ENCODE assay signal across 1 cellular context in the genomic region with DNA sequence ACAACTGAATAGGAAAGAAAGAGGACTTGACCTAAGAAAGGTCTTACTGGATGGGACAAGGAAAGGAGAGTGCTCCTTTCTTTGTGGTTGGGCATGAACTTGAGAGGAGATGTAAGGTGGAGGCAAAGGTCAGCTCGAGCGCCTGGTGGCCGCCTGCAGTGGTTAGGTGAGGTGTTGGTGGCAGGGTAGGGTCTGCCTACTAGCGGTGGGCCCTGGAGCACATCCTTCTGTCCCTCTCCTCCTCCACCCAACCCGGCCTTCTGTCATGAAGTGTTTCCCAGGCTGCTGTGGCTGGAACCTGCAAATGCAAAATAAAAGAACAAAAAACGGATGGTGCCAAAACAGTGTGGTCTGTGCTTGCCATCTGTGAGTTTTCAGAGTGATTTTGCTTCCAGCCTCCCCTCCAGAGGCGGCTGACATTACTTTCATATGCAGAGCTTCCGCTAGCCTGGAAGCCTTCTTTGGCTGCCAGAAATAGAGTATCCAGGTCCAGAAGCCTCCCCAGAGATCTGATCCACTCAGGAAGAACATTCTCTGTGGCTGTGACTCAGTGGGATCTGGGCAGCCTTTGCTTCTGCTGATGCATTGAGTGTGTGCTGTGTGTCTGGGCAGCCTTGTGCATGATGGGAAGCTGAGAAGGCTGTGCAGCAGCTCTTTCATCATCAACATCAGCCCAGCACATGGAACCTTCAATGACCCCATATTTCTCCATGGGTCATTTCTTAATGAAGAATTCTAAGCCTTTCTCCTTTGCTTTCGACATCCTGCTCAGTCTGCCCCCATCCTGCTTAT.
TF ChIP-seq lines count a peak whose summit lies in the region.

No MANE protein-coding gene starts in this region.

TF ChIP-seq in HepG2, 621 proteins besides CTCF, POLR2A, EP300 and RAD21 (continued from another document):
- TF ChIP-seq, protein P1, sequence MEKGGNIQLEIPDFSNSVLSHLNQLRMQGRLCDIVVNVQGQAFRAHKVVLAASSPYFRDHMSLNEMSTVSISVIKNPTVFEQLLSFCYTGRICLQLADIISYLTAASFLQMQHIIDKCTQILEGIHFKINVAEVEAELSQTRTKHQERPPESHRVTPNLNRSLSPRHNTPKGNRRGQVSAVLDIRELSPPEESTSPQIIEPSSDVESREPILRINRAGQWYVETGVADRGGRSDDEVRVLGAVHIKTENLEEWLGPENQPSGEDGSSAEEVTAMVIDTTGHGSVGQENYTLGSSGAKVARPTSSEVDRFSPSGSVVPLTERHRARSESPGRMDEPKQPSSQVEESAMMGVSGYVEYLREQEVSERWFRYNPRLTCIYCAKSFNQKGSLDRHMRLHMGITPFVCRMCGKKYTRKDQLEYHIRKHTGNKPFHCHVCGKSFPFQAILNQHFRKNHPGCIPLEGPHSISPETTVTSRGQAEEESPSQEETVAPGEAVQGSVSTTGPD (CRISPR knock-in tag; IDR thresholded peaks at IDR 0.05), result no peak
- peak; percentile 45; the same call in 1 of the 2 replicates for TF ChIP-seq RXRB (CRISPR knock-in tag; IDR thresholded peaks at IDR 0.05; ENCODE audit: borderline replicate concordance)
- TF ChIP-seq NFKBIZ (CRISPR knock-in tag; IDR thresholded peaks at IDR 0.05), result no peak
- peak; percentile 52; the same call in 1 of the 2 replicates for TF ChIP-seq ZNF274 (CRISPR knock-in tag; IDR thresholded peaks at IDR 0.05)
- TF ChIP-seq, protein P2, sequence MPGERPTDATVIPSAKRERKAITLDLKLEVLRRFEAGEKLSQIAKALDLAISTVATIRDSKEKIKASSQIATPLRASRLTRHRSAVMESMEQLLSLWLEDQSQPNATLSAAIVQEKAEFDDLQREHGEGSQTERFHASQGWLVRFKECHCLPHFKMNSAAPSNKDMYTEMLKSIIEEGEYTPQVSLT (CRISPR knock-in tag; IDR thresholded peaks at IDR 0.05; ENCODE audit: borderline replicate concordance, low read depth), result no peak
- TF ChIP-seq YEATS2 (CRISPR knock-in tag; IDR thresholded peaks at IDR 0.05; ENCODE audit: borderline replicate concordance), result no peak
- no peak for TF ChIP-seq ZNF747 (CRISPR knock-in tag; IDR thresholded peaks at IDR 0.05; ENCODE audit: borderline replicate concordance)
- no peak for TF ChIP-seq TAF15 (IDR thresholded peaks at IDR 0.05; ENCODE audit: low read depth, low read length, poor library complexity, severe bottlenecking)
- no peak for TF ChIP-seq REXO4 (CRISPR knock-in tag; IDR thresholded peaks at IDR 0.05; ENCODE audit: borderline replicate concordance)
- no peak for TF ChIP-seq TAF1 (CRISPR knock-in tag; IDR thresholded peaks at IDR 0.05)
- TF ChIP-seq CEBPG (CRISPR knock-in tag; IDR thresholded peaks at IDR 0.05), result peak; percentile 44; the same call in 1 of the 2 replicates
- TF ChIP-seq, protein P3, sequence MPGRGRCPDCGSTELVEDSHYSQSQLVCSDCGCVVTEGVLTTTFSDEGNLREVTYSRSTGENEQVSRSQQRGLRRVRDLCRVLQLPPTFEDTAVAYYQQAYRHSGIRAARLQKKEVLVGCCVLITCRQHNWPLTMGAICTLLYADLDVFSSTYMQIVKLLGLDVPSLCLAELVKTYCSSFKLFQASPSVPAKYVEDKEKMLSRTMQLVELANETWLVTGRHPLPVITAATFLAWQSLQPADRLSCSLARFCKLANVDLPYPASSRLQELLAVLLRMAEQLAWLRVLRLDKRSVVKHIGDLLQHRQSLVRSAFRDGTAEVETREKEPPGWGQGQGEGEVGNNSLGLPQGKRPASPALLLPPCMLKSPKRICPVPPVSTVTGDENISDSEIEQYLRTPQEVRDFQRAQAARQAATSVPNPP (CRISPR knock-in tag; IDR thresholded peaks at IDR 0.05), result no peak
- TF ChIP-seq, protein P4, sequence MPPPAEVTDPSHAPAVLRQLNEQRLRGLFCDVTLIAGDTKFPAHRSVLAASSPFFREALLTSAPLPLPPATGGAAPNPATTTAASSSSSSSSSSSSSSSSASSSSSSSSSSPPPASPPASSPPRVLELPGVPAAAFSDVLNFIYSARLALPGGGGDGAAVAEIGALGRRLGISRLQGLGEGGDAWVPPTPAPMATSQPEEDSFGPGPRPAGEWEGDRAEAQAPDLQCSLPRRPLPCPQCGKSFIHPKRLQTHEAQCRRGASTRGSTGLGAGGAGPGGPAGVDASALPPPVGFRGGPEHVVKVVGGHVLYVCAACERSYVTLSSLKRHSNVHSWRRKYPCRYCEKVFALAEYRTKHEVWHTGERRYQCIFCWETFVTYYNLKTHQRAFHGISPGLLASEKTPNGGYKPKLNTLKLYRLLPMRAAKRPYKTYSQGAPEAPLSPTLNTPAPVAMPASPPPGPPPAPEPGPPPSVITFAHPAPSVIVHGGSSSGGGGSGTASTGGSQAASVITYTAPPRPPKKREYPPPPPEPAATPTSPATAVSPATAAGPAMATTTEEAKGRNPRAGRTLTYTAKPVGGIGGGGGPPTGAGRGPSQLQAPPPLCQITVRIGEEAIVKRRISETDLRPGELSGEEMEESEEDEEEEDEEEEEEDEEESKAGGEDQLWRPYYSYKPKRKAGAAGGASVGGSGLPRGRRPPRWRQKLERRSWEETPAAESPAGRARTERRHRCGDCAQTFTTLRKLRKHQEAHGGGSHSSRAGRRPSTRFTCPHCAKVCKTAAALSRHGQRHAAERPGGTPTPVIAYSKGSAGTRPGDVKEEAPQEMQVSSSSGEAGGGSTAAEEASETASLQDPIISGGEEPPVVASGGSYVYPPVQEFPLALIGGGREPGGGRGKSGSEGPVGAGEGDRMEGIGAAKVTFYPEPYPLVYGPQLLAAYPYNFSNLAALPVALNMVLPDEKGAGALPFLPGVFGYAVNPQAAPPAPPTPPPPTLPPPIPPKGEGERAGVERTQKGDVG (CRISPR knock-in tag; IDR thresholded peaks at IDR 0.05; ENCODE audit: borderline replicate concordance), result no peak
- no peak for TF ChIP-seq ARNT (IDR thresholded peaks at IDR 0.05)
- no peak for TF ChIP-seq CENPX (CRISPR knock-in tag; IDR thresholded peaks at IDR 0.05)
- TF ChIP-seq SUZ12 (IDR thresholded peaks at IDR 0.05; ENCODE audit: low read depth, low read length), result no peak
- TF ChIP-seq CEBPB (IDR thresholded peaks at IDR 0.05; ENCODE audit: borderline replicate concordance, low read depth, low read length), result peak; percentile 32; the same call in 1 of the 2 replicates
- no peak for TF ChIP-seq ZNF629 (CRISPR knock-in tag; conservative IDR thresholded peaks at IDR 0.05)
- no peak for TF ChIP-seq PHF21A (CRISPR knock-in tag; IDR thresholded peaks at IDR 0.05)
- TF ChIP-seq, protein P5, sequence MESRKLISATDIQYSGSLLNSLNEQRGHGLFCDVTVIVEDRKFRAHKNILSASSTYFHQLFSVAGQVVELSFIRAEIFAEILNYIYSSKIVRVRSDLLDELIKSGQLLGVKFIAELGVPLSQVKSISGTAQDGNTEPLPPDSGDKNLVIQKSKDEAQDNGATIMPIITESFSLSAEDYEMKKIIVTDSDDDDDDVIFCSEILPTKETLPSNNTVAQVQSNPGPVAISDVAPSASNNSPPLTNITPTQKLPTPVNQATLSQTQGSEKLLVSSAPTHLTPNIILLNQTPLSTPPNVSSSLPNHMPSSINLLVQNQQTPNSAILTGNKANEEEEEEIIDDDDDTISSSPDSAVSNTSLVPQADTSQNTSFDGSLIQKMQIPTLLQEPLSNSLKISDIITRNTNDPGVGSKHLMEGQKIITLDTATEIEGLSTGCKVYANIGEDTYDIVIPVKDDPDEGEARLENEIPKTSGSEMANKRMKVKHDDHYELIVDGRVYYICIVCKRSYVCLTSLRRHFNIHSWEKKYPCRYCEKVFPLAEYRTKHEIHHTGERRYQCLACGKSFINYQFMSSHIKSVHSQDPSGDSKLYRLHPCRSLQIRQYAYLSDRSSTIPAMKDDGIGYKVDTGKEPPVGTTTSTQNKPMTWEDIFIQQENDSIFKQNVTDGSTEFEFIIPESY (CRISPR knock-in tag; IDR thresholded peaks at IDR 0.05), result peak; percentile 36; the same call in 1 of the 2 replicates
- TF ChIP-seq PTBP1 (IDR thresholded peaks at IDR 0.05; ENCODE audit: low read depth, low read length, poor library complexity, severe bottlenecking), result no peak
- no peak for TF ChIP-seq HMG20A (CRISPR knock-in tag; IDR thresholded peaks at IDR 0.05; ENCODE audit: borderline replicate concordance)
- no peak for TF ChIP-seq ZNF225 (CRISPR knock-in tag; IDR thresholded peaks at IDR 0.05)
- TF ChIP-seq ZNF24 (IDR thresholded peaks at IDR 0.05), result no peak
- TF ChIP-seq, protein P6, sequence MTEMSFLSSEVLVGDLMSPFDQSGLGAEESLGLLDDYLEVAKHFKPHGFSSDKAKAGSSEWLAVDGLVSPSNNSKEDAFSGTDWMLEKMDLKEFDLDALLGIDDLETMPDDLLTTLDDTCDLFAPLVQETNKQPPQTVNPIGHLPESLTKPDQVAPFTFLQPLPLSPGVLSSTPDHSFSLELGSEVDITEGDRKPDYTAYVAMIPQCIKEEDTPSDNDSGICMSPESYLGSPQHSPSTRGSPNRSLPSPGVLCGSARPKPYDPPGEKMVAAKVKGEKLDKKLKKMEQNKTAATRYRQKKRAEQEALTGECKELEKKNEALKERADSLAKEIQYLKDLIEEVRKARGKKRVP (CRISPR knock-in tag; IDR thresholded peaks at IDR 0.05), result no peak
- peak; percentile 38; the same call in 1 of the 2 replicates for TF ChIP-seq MED1 (CRISPR knock-in tag; IDR thresholded peaks at IDR 0.05)
- TF ChIP-seq, protein P7, sequence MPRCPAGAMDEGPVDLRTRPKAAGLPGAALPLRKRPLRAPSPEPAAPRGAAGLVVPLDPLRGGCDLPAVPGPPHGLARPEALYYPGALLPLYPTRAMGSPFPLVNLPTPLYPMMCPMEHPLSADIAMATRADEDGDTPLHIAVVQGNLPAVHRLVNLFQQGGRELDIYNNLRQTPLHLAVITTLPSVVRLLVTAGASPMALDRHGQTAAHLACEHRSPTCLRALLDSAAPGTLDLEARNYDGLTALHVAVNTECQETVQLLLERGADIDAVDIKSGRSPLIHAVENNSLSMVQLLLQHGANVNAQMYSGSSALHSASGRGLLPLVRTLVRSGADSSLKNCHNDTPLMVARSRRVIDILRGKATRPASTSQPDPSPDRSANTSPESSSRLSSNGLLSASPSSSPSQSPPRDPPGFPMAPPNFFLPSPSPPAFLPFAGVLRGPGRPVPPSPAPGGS (CRISPR knock-in tag; IDR thresholded peaks at IDR 0.05), result 0 out of 2 replicates have a peak, but pooled peaks have one; percentile 23
